Comparison of ENCODE assay signal across 9 cellular contexts in genomic region chr5:56080375-56081052, GRCh38.
DNase-seq lines count a peak whose midpoint lies in the region; ATAC-seq and TF ChIP-seq lines count a peak whose summit lies in the region.
"Had no signal": no experiment of that assay in that cellular context is flagged by ENCODE, and none has a peak within 500 bp of the region (broad histone marks: within the 10 kb centered on the region; RNA-seq: fewer than 3 reads in every experiment).

No MANE protein-coding gene starts in this region.

- DNase-seq in left ventricle myocardium inferior = no peak
- DNase-seq in left ventricle myocardium superior = no peak
- DNase-seq in RPMI8226 = peak; percentile 66
- DNase-seq in osteocyte (ENCODE audit: extremely low spot score, unreplicated experiment) = no peak
- no peak for DNase-seq in NCI-H345 (lab: John Stamatoyannopoulos, UW)
- no peak for DNase-seq in ACHN
- DNase-seq: BE2C had no signal

- H3K9me3 ChIP-seq in left ventricle myocardium inferior (replicated peaks) (no peaks in the 10 kb centered on the region), subcutaneous abdominal adipose tissue (ENCODE audit: control insufficient read depth in 5 of 5, low read length in 5 of 5) (no peaks in the 10 kb centered on the region)
- H3K9me3 ChIP-seq: BE2C had no signal

- in situ Hi-C loops in ACHN (cut with HindIII; ENCODE audit: low pct_ligation_motif_present, low pct_unique_long_range_greater_than_20kb, low sequenced_read_pairs) = no loop called here

- ATAC-seq in left ventricle myocardium superior (no peak), HG02678 (IDR thresholded peaks at IDR 0.05; ENCODE audit: unreplicated experiment) (peak; percentile 82)

- no peaks in the 10 kb centered on the region for H3K36me3 Mint-ChIP-seq in osteocyte (ENCODE audit: unreplicated experiment)

- H3K4me1 ChIP-seq in left ventricle myocardium inferior (peaks cover 35% of the 10 kb centered on the region), subcutaneous abdominal adipose tissue (ENCODE audit: control insufficient read depth in 5 of 5, insufficient read depth in 5 of 5, low read length in 5 of 5) (peaks cover 3 to 60% (median 37%) of the 10 kb centered on the region in 5 donors)
- H3K4me1 ChIP-seq: BE2C had no signal

- peak overlapping the region; percentile 52 for H3K27ac ChIP-seq in left ventricle myocardium inferior (replicated peaks)
- peak overlapping the region; percentile 78 for H3K27ac ChIP-seq in subcutaneous abdominal adipose tissue (ENCODE audit: low read depth, low read length)

- H3K9ac ChIP-seq in subcutaneous abdominal adipose tissue (ENCODE audit: low read length in 5 of 5) = no peak overlapping the region

- peaks cover 18% of the 10 kb centered on the region for H3K4me1 Mint-ChIP-seq in osteocyte (ENCODE audit: unreplicated experiment)

- no peak overlapping the region for H3K4me3 ChIP-seq in left ventricle myocardium inferior
- no peak overlapping the region for H3K4me3 ChIP-seq in subcutaneous abdominal adipose tissue (ENCODE audit: low read depth in 1 of 5, low read length in 5 of 5)

- H3K36me3 ChIP-seq in left ventricle myocardium inferior (no peaks in the 10 kb centered on the region), subcutaneous abdominal adipose tissue (ENCODE audit: control insufficient read depth in 5 of 5, insufficient read depth in 5 of 5, low read length in 5 of 5) (no peaks in the 10 kb centered on the region)
- H3K36me3 ChIP-seq: BE2C had no signal

- intact Hi-C loops in left ventricle myocardium inferior (cut with micrococcal nuclease) = no loop called here
- intact Hi-C loops in left ventricle myocardium superior (cut with micrococcal nuclease) = no loop called here

- TF ChIP-seq CTCF in left ventricle myocardium inferior (IDR thresholded peaks at IDR 0.05; ENCODE audit: borderline replicate concordance) (no peak), osteocyte (IDR thresholded peaks at IDR 0.05) (no peak)

- H3K27me3 ChIP-seq in left ventricle myocardium inferior (ENCODE audit: low read depth) (peaks cover 4% of the 10 kb centered on the region), subcutaneous abdominal adipose tissue (ENCODE audit: control insufficient read depth in 5 of 5, insufficient read depth in 4 of 5, low read length in 5 of 5) (no peaks in the 10 kb centered on the region)
- H3K27me3 ChIP-seq: BE2C had no signal

- H3K27ac Mint-ChIP-seq in osteocyte (ENCODE audit: unreplicated experiment) = no peak overlapping the region

- H3K27me3 Mint-ChIP-seq in osteocyte (ENCODE audit: unreplicated experiment) = no peaks in the 10 kb centered on the region

- H3K4me3 Mint-ChIP-seq in osteocyte (ENCODE audit: unreplicated experiment) = no peak overlapping the region

- H3K9me3 Mint-ChIP-seq in osteocyte (ENCODE audit: unreplicated experiment) = no peaks in the 10 kb centered on the region
